ENCODE assay signal across 8 cellular contexts in genomic region chr6:166381381-166381732, GRCh38. TPM values are rescaled to one million over a fixed set of nuclear protein-coding genes. Genes with fewer than 3 reads are reported as not detected.
DNase-seq lines count a peak whose midpoint lies in the region; ATAC-seq and TF ChIP-seq lines count a peak whose summit lies in the region.

No MANE protein-coding gene starts in this region.

- peak; percentile 53 for DNase-seq in DMS53 (lab: John Stamatoyannopoulos, UW)
- DNase-seq in DMS53 treated with DMSO at 0.1 percent for 48 hours (lab: John Stamatoyannopoulos, UW; ENCODE audit: unreplicated experiment), result no peak
- no peak for DNase-seq in foreskin fibroblast
- DNase-seq in smooth muscle cell (lab: John Stamatoyannopoulos, UW; ENCODE audit: unreplicated experiment), result no peak
- no peak for DNase-seq in GM13976 (ENCODE audit: low spot score)
- DNase-seq in nucleus accumbens (lab: John Stamatoyannopoulos, UW), result no peak

- H3F3A ChIP-seq in SU-DHL-6 (ENCODE audit: insufficient read depth), result no peaks in the 10 kb centered on the region; the same call in 1 of the 2 replicates
- H3F3A ChIP-seq in smooth muscle cell (ENCODE audit: low read depth), result no peaks in the 10 kb centered on the region

- H2AFZ ChIP-seq in SU-DHL-6 (ENCODE audit: low read depth, low read length, severe bottlenecking) (peak overlapping the region; percentile 78), smooth muscle cell (ENCODE audit: low read depth) (peak overlapping the region; percentile 96)

- H3K4me1 ChIP-seq in smooth muscle cell (ENCODE audit: low read depth), result peaks cover 6% of the 10 kb centered on the region

- ATAC-seq in GM19455 (IDR thresholded peaks at IDR 0.05; ENCODE audit: unreplicated experiment), result no peak

- H4K20me1 ChIP-seq in SU-DHL-6 (ENCODE audit: low read depth, low read length), result no peaks in the 10 kb centered on the region
- H4K20me1 ChIP-seq in smooth muscle cell (ENCODE audit: low read depth), result peaks cover 8% of the 10 kb centered on the region

- H3K36me3 ChIP-seq in SU-DHL-6 (ENCODE audit: low read length), result no peaks in the 10 kb centered on the region
- no peaks in the 10 kb centered on the region for H3K36me3 ChIP-seq in smooth muscle cell (ENCODE audit: low read depth)

- no peaks in the 10 kb centered on the region for H3K79me2 ChIP-seq in SU-DHL-6 (ENCODE audit: insufficient read depth, low read length)
- peaks cover 4% of the 10 kb centered on the region for H3K79me2 ChIP-seq in smooth muscle cell (ENCODE audit: low read depth)

- H3K4me2 ChIP-seq in SU-DHL-6 (ENCODE audit: low read depth, low read length, poor library complexity, severe bottlenecking) (peak overlapping the region; percentile 81), smooth muscle cell (peak overlapping the region; percentile 97)

- H3K9ac ChIP-seq in SU-DHL-6 (ENCODE audit: low read length) (peak overlapping the region; percentile 76), smooth muscle cell (ENCODE audit: low read depth) (peak overlapping the region; percentile 74)

- H3K9me2 ChIP-seq in SU-DHL-6 (replicated peaks; ENCODE audit: insufficient read depth, low read length), result no peaks in the 10 kb centered on the region

- TF ChIP-seq CTCF in SU-DHL-6 (IDR thresholded peaks at IDR 0.05; ENCODE audit: insufficient read depth, low read length, poor library complexity, severe bottlenecking), result no peak
- no peak for TF ChIP-seq CTCF in foreskin fibroblast (IDR thresholded peaks at IDR 0.05; ENCODE audit: low read depth, low read length)
- no peak for TF ChIP-seq CTCF in smooth muscle cell (IDR thresholded peaks at IDR 0.05; ENCODE audit: borderline replicate concordance, insufficient read depth, poor library complexity, severe bottlenecking)
- TF ChIP-seq CTCF in GM13976 (IDR thresholded peaks at IDR 0.05; ENCODE audit: borderline replicate concordance, control extremely low read depth, extremely low read depth, insufficient read depth, missing control alignments), result no peak

- H3K9me3 ChIP-seq in SU-DHL-6 (ENCODE audit: insufficient read depth, low read length) (no peaks in the 10 kb centered on the region), smooth muscle cell (replicated peaks; ENCODE audit: low read depth) (no peaks in the 10 kb centered on the region)

- H3K27ac ChIP-seq in SU-DHL-6 (ENCODE audit: low read depth, low read length) (0 out of 2 replicates have a peak overlapping the region, but pooled peaks have one; percentile 13), smooth muscle cell (ENCODE audit: low read depth) (no peak overlapping the region)

- no peaks in the 10 kb centered on the region for H3K27me3 ChIP-seq in SU-DHL-6 (ENCODE audit: low read length)
- H3K27me3 ChIP-seq in smooth muscle cell (ENCODE audit: low read depth), result no peaks in the 10 kb centered on the region

- H3K4me3 ChIP-seq in SU-DHL-6 (ENCODE audit: insufficient read depth, low read length, poor library complexity, severe bottlenecking), result peak overlapping the region; percentile 96
- H3K4me3 ChIP-seq in foreskin fibroblast (ENCODE audit: low read depth in 1 of 2, low read length in 2 of 2), result peak overlapping the region; percentile 85 to 88
- peak overlapping the region; percentile 98 for H3K4me3 ChIP-seq in smooth muscle cell

- WGBS in smooth muscle cell (ENCODE audit: low lambda C conversion rate), result 44% methylated on average over 6 of the region's 6 CpGs

- in situ Hi-C loops in GM13976 (cut with MboI; ENCODE audit: low sequenced_read_pairs, unreplicated experiment), result loop anchor here (10.0 kb wide), 1 partner anchor 107 kb away; no protein-coding TSS in a partner anchor

RNA-seq across cellular contexts. Expression of gene MPC1, which starts 1.4 kb away (rescaled TPM):
- 36.5 and 49.0 TPM in 2 replicates for total RNA-seq in smooth muscle cell
- 52.3 and 57.4 TPM in 2 replicates for polyA plus RNA-seq in smooth muscle cell

RNA-seq across cellular contexts. Expression of gene SFT2D1, which starts 39.0 kb away (rescaled TPM):
- total RNA-seq in smooth muscle cell, result 50.3 and 59.9 TPM in 2 replicates
- 81.2 and 82.3 TPM in 2 replicates for polyA plus RNA-seq in smooth muscle cell
